ENCODE assay signal across 28 cellular contexts in genomic region chr3:22306454-22306853, GRCh38.
"Had no signal": no experiment of that assay in that cellular context is flagged by ENCODE, and none has a peak within 500 bp of the region (broad histone marks: within the 10 kb centered on the region; RNA-seq: fewer than 3 reads in every experiment).

No MANE protein-coding gene starts in this region.

- H3K27me3 ChIP-seq: heart left ventricle, neutrophil, ovary, suprapubic skin, tibial artery, upper lobe of right lung had no signal

- DNase-seq: heart left ventricle; hypothalamus; islet precursor cell; left ventricle myocardium inferior; midbrain; mucosa of descending colon; naive thymus-derived CD4-positive, alpha-beta T cell; ovary; retina; right cardiac atrium; stimulated activated CD4-positive, alpha-beta T cell treated with anti-CD3 and anti-CD28 coated beads, Interleukin-12 subunit alpha, Interleukin-12 subunit beta, amount 100 ng/mL, for 4 hours; stimulated activated CD4-positive, alpha-beta T cell treated with anti-CD3 and anti-CD28 coated beads, Interleukin-15, amount 100 ng/mL, for 24 hours; stimulated activated CD4-positive, alpha-beta T cell treated with anti-CD3 and anti-CD28 coated beads, Interleukin-4, amount 100 ng/mL, for 24 hours; stimulated activated naive CD4-positive, alpha-beta T cell; tibial artery; trophoblast cell; upper lobe of right lung had no signal

- H3K4me3 ChIP-seq: heart left ventricle, left ventricle myocardium inferior, lung, mucosa of descending colon, ovary, prostate gland, skin epidermis, suprapubic skin, thoracic aorta, tibial artery, upper lobe of right lung had no signal

- H3K4me1 ChIP-seq: heart left ventricle, left ventricle myocardium inferior, prostate gland, suprapubic skin, tibial artery, upper lobe of right lung had no signal

- ATAC-seq: heart left ventricle; mucosa of descending colon; naive thymus-derived CD4-positive, alpha-beta T cell; natural killer cell treated with Interleukin-12 subunit alpha and Interleukin-12 subunit beta and Interleukin-15 and Interleukin-18, amount 100 ng/mL, for 72 hours; right cardiac atrium; sciatic nerve; stimulated activated effector memory CD8-positive, alpha-beta T cell treated with anti-CD3 and anti-CD28 coated beads, Interleukin-12 subunit alpha, Interleukin-12 subunit beta, amount 100 ng/mL, for 72 hours; upper lobe of right lung had no signal

- H3K27ac Mint-ChIP-seq: naive thymus-derived CD4-positive, alpha-beta T cell; natural killer cell treated with Interleukin-12 subunit alpha and Interleukin-12 subunit beta and Interleukin-15 and Interleukin-18, amount 100 ng/mL, for 72 hours; stimulated activated effector memory CD8-positive, alpha-beta T cell treated with anti-CD3 and anti-CD28 coated beads, Interleukin-12 subunit alpha, Interleukin-12 subunit beta, amount 100 ng/mL, for 72 hours; stimulated activated naive CD8-positive, alpha-beta T cell treated with anti-CD3 and anti-CD28 coated beads, Interleukin-15, Interleukin-2, amounts not matched to agents 100 ng/mL and 50 ng/mL, for 24 hours had no signal

- H3K36me3 ChIP-seq: heart left ventricle, left ventricle myocardium inferior, neutrophil, ovary, prostate gland, suprapubic skin, thoracic aorta, tibial artery, upper lobe of right lung had no signal

- H3K4me1 Mint-ChIP-seq: naive thymus-derived CD4-positive, alpha-beta T cell; neural crest cell; stimulated activated effector memory CD8-positive, alpha-beta T cell treated with anti-CD3 and anti-CD28 coated beads, Interleukin-12 subunit alpha, Interleukin-12 subunit beta, amount 100 ng/mL, for 72 hours had no signal

- H3K36me3 Mint-ChIP-seq: naive thymus-derived CD4-positive, alpha-beta T cell; natural killer cell treated with Interleukin-12 subunit alpha and Interleukin-12 subunit beta and Interleukin-15 and Interleukin-18, amount 100 ng/mL, for 72 hours; stimulated activated effector memory CD8-positive, alpha-beta T cell treated with anti-CD3 and anti-CD28 coated beads, Interleukin-12 subunit alpha, Interleukin-12 subunit beta, amount 100 ng/mL, for 72 hours had no signal

- H3K4me3 Mint-ChIP-seq: naive thymus-derived CD4-positive, alpha-beta T cell; natural killer cell treated with Interleukin-12 subunit alpha and Interleukin-12 subunit beta and Interleukin-15 and Interleukin-18, amount 100 ng/mL, for 72 hours; neural crest cell; stimulated activated effector memory CD8-positive, alpha-beta T cell treated with anti-CD3 and anti-CD28 coated beads, Interleukin-12 subunit alpha, Interleukin-12 subunit beta, amount 100 ng/mL, for 72 hours; stimulated activated naive CD8-positive, alpha-beta T cell treated with anti-CD3 and anti-CD28 coated beads, Interleukin-15, Interleukin-2, amounts not matched to agents 100 ng/mL and 50 ng/mL, for 24 hours had no signal

- H3K27me3 Mint-ChIP-seq: naive thymus-derived CD4-positive, alpha-beta T cell; natural killer cell treated with Interleukin-12 subunit alpha and Interleukin-12 subunit beta and Interleukin-15 and Interleukin-18, amount 100 ng/mL, for 72 hours; stimulated activated naive CD8-positive, alpha-beta T cell treated with anti-CD3 and anti-CD28 coated beads, Interleukin-15, Interleukin-2, amounts not matched to agents 100 ng/mL and 50 ng/mL, for 24 hours had no signal

- H3K9me3 ChIP-seq: mucosa of descending colon, neutrophil, ovary, prostate gland, suprapubic skin, thoracic aorta, upper lobe of right lung had no signal

- H3K27ac ChIP-seq: heart left ventricle, left ventricle myocardium inferior, neutrophil, ovary, prostate gland, skin epidermis, suprapubic skin, thoracic aorta, tibial artery, upper lobe of right lung had no signal
